8 cellular contexts compared by ENCODE assay signal in genomic region chr5:138463335-138464017, GRCh38. TPM values are rescaled to one million over a fixed set of nuclear protein-coding genes. Genes with fewer than 3 reads are reported as not detected.
DNase-seq lines count a peak whose midpoint lies in the region; ATAC-seq and TF ChIP-seq lines count a peak whose summit lies in the region.

No MANE protein-coding gene starts in this region.

- H3K4me3 ChIP-seq in AG10803 (ENCODE audit: low read length): peak overlapping the region; percentile 78
- peak overlapping the region; percentile 74 for H3K4me3 ChIP-seq in astrocyte of the cerebellum (ENCODE audit: low read depth, low read length)
- H3K4me3 ChIP-seq in testis: peak overlapping the region; percentile 75 to 84

- ATAC-seq in HG03280 (IDR thresholded peaks at IDR 0.05; ENCODE audit: unreplicated experiment): no peak
- ATAC-seq in HG03469 (IDR thresholded peaks at IDR 0.05; ENCODE audit: unreplicated experiment): no peak

- H3K36me3 Mint-ChIP-seq in IgD-negative memory B cell: peaks cover 3% of the 10 kb centered on the region

- DNase-seq in AG10803 (ENCODE audit: low read depth): peak; percentile 46
- peak; percentile 60 for DNase-seq in astrocyte of the cerebellum (ENCODE audit: low read depth)
- peak; percentile 67 for DNase-seq in testis
- no peak for DNase-seq in erythroblast (lab: John Stamatoyannopoulos, UW)

- H3K36me3 ChIP-seq in testis (ENCODE audit: low read depth, missing control alignments): no peaks in the 10 kb centered on the region

- TF ChIP-seq CTCF in AG10803 (conservative IDR thresholded peaks at IDR 0.05; ENCODE audit: low read length) (peak; percentile 47), astrocyte of the cerebellum (IDR thresholded peaks at IDR 0.05; ENCODE audit: low read depth, low read length, missing control alignments) (no peak), testis (IDR thresholded peaks at IDR 0.05) (peak in 1 of 3 experiments; percentile 17)

- H3K4me1 Mint-ChIP-seq in IgD-negative memory B cell: peaks cover 22 to 31% (median 27%) of the 10 kb centered on the region in 3 donors

- H3K27me3 Mint-ChIP-seq in IgD-negative memory B cell: peaks cover 5% of the 10 kb centered on the region

- H3K9me3 Mint-ChIP-seq in IgD-negative memory B cell: no peaks in the 10 kb centered on the region

- H3K9me3 ChIP-seq in testis: no peaks in the 10 kb centered on the region

- no peaks in the 10 kb centered on the region for H3K27me3 ChIP-seq in layer of hippocampus (ENCODE audit: control insufficient read depth, insufficient read depth, low read length)
- H3K27me3 ChIP-seq in testis: no peaks in the 10 kb centered on the region

- TF ChIP-seq POLR2A in testis (IDR thresholded peaks at IDR 0.05): no peak
- no peak for TF ChIP-seq POLR2A in erythroblast (IDR thresholded peaks at IDR 0.05; ENCODE audit: low read length)

- H3K27ac Mint-ChIP-seq in IgD-negative memory B cell: peak overlapping the region; percentile 80 to 95 (median 91)

- WGBS in testis, 2 donors: 7% methylated on average over 23 of the region's 23 CpGs

- H3K4me1 ChIP-seq in testis: peaks cover 22% of the 10 kb centered on the region

- H3K27ac ChIP-seq in layer of hippocampus (ENCODE audit: low read depth, low read length) (peak overlapping the region; percentile 94), testis (peak overlapping the region; percentile 93 to 98)

- in situ Hi-C loops in astrocyte of the cerebellum (cut with HindIII; ENCODE audit: low sequenced_read_pairs): no loop called here

- intact Hi-C loops in testis (cut with DNase I; ENCODE audit: low total_unique reads): no loop called here

- H3K4me3 Mint-ChIP-seq in IgD-negative memory B cell: peak overlapping the region; percentile 85 to 97 (median 91)

RNA-seq across cellular contexts. Expression of gene EGR1, which starts 1.8 kb away (rescaled TPM):
- 32.3 TPM for polyA plus RNA-seq in IgD-negative memory B cell
- total RNA-seq in testis: 10 to 100 TPM in 1 of 2 donors, 1 to 10 TPM in 1; 8.7 to 11.9 TPM
- polyA plus RNA-seq in testis (ENCODE audit: insufficient read depth, low read depth, low replicate concordance): 63.6 TPM

RNA-seq across cellular contexts. Expression of gene REEP2, which starts 24.6 kb away (rescaled TPM):
- polyA plus RNA-seq in IgD-negative memory B cell (not detected), testis (ENCODE audit: insufficient read depth, low read depth, low replicate concordance) (13.5 TPM)
- total RNA-seq in testis: 10 to 100 TPM; 15.7 to 18.3 TPM

Comparison
In these comparisons a context has a peak if more than half of its experiments do, and no peak if none do; other contexts are left out.
1. DNase-seq: peak in AG10803 (single experiment), astrocyte of the cerebellum (single experiment) and testis (single experiment); none in erythroblast (0 of 2).
2. RNA of gene REEP2, which starts 24.6 kb away (polyA plus RNA-seq): 13.5 TPM in testis (single experiment); not detected in IgD-negative memory B cell (single experiment); every median in the first group is over 10 times any median in the second.
3. Peak in every context shown above with its lines, with median percentiles within 50 percentile points of each other: H3K4me3 ChIP-seq.